ENCODE assay signal across 6 cellular contexts in the genomic region with DNA sequence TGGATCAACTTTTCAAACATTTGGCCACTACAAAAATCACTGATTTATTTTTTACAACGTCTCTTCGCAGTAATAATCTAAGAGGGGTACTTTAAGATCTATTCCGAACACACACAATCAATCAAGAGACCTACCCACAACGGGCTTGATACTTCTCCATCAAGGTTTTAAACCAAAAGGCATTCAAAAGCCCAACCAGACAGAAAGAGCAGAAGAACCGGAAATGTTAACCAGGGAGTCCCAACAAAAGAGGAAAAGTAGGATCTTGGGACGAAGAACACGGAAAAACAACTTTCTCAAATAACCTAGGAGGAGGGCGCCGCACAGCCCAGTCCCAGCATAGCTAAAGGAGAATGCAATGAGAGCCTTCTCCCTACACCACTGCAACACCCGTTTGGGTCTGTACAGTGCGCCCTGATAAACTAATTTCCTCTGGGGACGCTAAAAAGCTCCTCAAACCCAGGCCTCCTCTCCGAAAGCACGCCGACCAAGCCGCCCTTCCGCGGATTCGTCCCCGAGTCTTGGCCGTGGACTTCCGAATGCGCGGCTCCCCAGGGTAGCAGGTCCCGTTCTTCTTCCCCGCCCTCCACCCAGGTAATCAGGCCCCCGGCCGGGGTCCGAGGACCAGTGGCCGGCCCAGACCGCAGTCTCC. TPM values are rescaled to one million over a fixed set of nuclear protein-coding genes. Genes with fewer than 3 reads are reported as not detected.
DNase-seq lines count a peak whose midpoint lies in the region; ATAC-seq and TF ChIP-seq lines count a peak whose summit lies in the region.

No MANE protein-coding gene starts in this region.

- peak overlapping the region; percentile 73 to 100 (median 97) for H3K4me3 ChIP-seq in dorsolateral prefrontal cortex
- peak overlapping the region; percentile 97 to 98 for H3K4me3 ChIP-seq in prostate gland

- DNase-seq in dorsolateral prefrontal cortex (no peak), prostate gland (ENCODE audit: low spot score) (no peak), NCI-H187 (lab: John Stamatoyannopoulos, UW) (no peak), occipital lobe (lab: John Stamatoyannopoulos, UW) (no peak)

- under 1% methylated on average over 31 of the region's 31 CpGs for WGBS in prostate gland

- peak overlapping the region in 51 of 59 donors; percentile 9 to 94 (median 73) for H3K27ac ChIP-seq in dorsolateral prefrontal cortex
- peak overlapping the region; percentile 57 to 67 for H3K27ac ChIP-seq in prostate gland

- H3K27me3 ChIP-seq in dorsolateral prefrontal cortex (peaks cover 0 to 11% (median 0%) of the 10 kb centered on the region in 45 donors), prostate gland (replicated peaks; ENCODE audit: insufficient read depth) (no peaks in the 10 kb centered on the region)

- H3K9me3 ChIP-seq in prostate gland = no peaks in the 10 kb centered on the region

- intact Hi-C loops in dorsolateral prefrontal cortex (cut with DNase I) (loop anchor here (2.0 to 5.0 kb wide), 3 partner anchors 36 to 504 kb away; a partner anchor contains a TSS), prostate gland (cut with DNase I) (no loop called here)

- H3K4me1 ChIP-seq in prostate gland (replicated peaks) = peaks cover 4% of the 10 kb centered on the region

- no peak for TF ChIP-seq CTCF in dorsolateral prefrontal cortex (IDR thresholded peaks at IDR 0.05 in 54 of 56, conservative IDR thresholded peaks at IDR 0.05 in 2 of 56; ENCODE audit: low read depth in 1 of 56, partially characterized antibody in 56 of 56)
- no peak for TF ChIP-seq CTCF in prostate gland (IDR thresholded peaks at IDR 0.05)

- ATAC-seq in GM19351 (IDR thresholded peaks at IDR 0.05; ENCODE audit: unreplicated experiment) = peak; percentile 23
- ATAC-seq in HG03565 (IDR thresholded peaks at IDR 0.05; ENCODE audit: unreplicated experiment) = peak; percentile 3

- TF ChIP-seq POLR2A in prostate gland (IDR thresholded peaks at IDR 0.05) = no peak

- H3K36me3 ChIP-seq in prostate gland = peaks cover 0 to 8% of the 10 kb centered on the region in 2 donors

RNA-seq across cellular contexts. Expression of a gene that starts 0.6 kb away (rescaled TPM):
- total RNA-seq in dorsolateral prefrontal cortex (100 to 1,000 TPM; 111 to 227 (median 176) TPM), prostate gland (100 to 1,000 TPM; 121 to 213 TPM), occipital lobe (371 TPM)

RNA-seq across cellular contexts. Expression of a gene that starts 7.1 kb away (rescaled TPM):
- total RNA-seq in dorsolateral prefrontal cortex (10 to 100 TPM in 118 of 120 experiments, 1 to 10 TPM in 2; 7.4 to 42.1 (median 22.0) TPM), prostate gland (10 to 100 TPM; 45.7 to 47.4 TPM), occipital lobe (8.7 TPM)

RNA-seq across cellular contexts. Expression of a gene that starts 18.7 kb away (rescaled TPM):
- total RNA-seq in dorsolateral prefrontal cortex (100 to 1,000 TPM in 111 of 120 experiments, 10 to 100 TPM in 9; 40.0 to 225 (median 141) TPM), prostate gland (10 to 100 TPM in 1 of 2 donors, 1 to 10 TPM in 1; 4.9 to 17.0 TPM), occipital lobe (40.9 TPM)

RNA-seq across cellular contexts. Expression of a gene that starts 37.0 kb away (rescaled TPM):
- total RNA-seq in dorsolateral prefrontal cortex = 10 to 100 TPM; 19.9 to 47.2 (median 31.3) TPM
- 10 to 100 TPM; 54.2 to 58.3 TPM for total RNA-seq in prostate gland
- total RNA-seq in occipital lobe = 21.7 TPM

RNA-seq across cellular contexts. Expression of a gene that starts 45.2 kb away (rescaled TPM):
- total RNA-seq in dorsolateral prefrontal cortex = not detected
- not detected for total RNA-seq in prostate gland
- total RNA-seq in occipital lobe = not detected
